In genomic region chr2:234494361-234495075, GRCh38 we compare ENCODE assay signal across 8 cellular contexts. TPM values are rescaled to one million over a fixed set of nuclear protein-coding genes. Genes with fewer than 3 reads are reported as not detected.
DNase-seq lines count a peak whose midpoint lies in the region; ATAC-seq and TF ChIP-seq lines count a peak whose summit lies in the region.

No MANE protein-coding gene starts in this region.

- H3K36me3 ChIP-seq in OCI-LY7 (ENCODE audit: insufficient read depth, low read length) = 0 out of 2 replicates have a peak, but pooled peaks cover 9% of the 10 kb centered on the region
- H3K36me3 ChIP-seq in aorta (ENCODE audit: control insufficient read depth in 1 of 2, insufficient read depth in 2 of 2, low read length in 1 of 2) = no peaks in the 10 kb centered on the region

- 63% methylated on average over 8 of the region's 8 CpGs for WGBS in aorta, 2 donors

- H3K27ac Mint-ChIP-seq in activated naive CD4-positive, alpha-beta T cell treated with anti-CD3 and anti-CD28 coated beads, Interleukin-2, amount 10 ng/mL, durations not matched to agents 7 days and 5 days = peak overlapping the region; percentile 100
- peak overlapping the region; percentile 99 to 100 for H3K27ac Mint-ChIP-seq in effector memory CD8-positive, alpha-beta T cell
- H3K27ac Mint-ChIP-seq in nephron progenitor cell = peak overlapping the region; percentile 96

- H3K9me2 ChIP-seq in OCI-LY7 (ENCODE audit: insufficient read depth, low read length) = no peaks in the 10 kb centered on the region

- BruUV-seq in OCI-LY7 (replicated peaks; lab: Mats Ljungman, UMichigan) = TSS peak; percentile 54

- CTCF ChIA-PET in activated naive CD4-positive, alpha-beta T cell treated with anti-CD3 and anti-CD28 coated beads, Interleukin-2, amount 10 ng/mL, durations not matched to agents 7 days and 5 days (lab: Charles Lee) = interaction anchor here (5.4 kb wide), 1 partner anchor 203 kb away, joined by 70 read pairs; no protein-coding TSS in a partner anchor
- CTCF ChIA-PET in OCI-LY7 (lab: Charles Lee; ENCODE audit: unreplicated experiment) = no interaction called here

- no peak overlapping the region for H2AFZ ChIP-seq in OCI-LY7 (ENCODE audit: low read length)

- H3K27me3 Mint-ChIP-seq in activated naive CD4-positive, alpha-beta T cell treated with anti-CD3 and anti-CD28 coated beads, Interleukin-2, amount 10 ng/mL, durations not matched to agents 7 days and 5 days = peaks cover 6% of the 10 kb centered on the region
- H3K27me3 Mint-ChIP-seq in effector memory CD8-positive, alpha-beta T cell = no peaks in the 10 kb centered on the region
- H3K27me3 Mint-ChIP-seq in nephron progenitor cell (ENCODE audit: low read depth, poor library complexity) = peaks cover 3% of the 10 kb centered on the region

- H3K27ac ChIP-seq in OCI-LY7 (ENCODE audit: low read depth, low read length, poor library complexity, severe bottlenecking) (peak overlapping the region; percentile 51), aorta (ENCODE audit: low read depth in 1 of 2, low read length in 2 of 2) (no peak overlapping the region)

- peak overlapping the region; percentile 88 for H3K4me2 ChIP-seq in OCI-LY7 (ENCODE audit: low read length)

- intact Hi-C loops in OCI-LY7 (cut with micrococcal nuclease; ENCODE audit: unreplicated experiment) (loop anchor here (1.0 to 5.0 kb wide), 2 partner anchors 68 to 637 kb away; no protein-coding TSS in a partner anchor), aorta (cut with DNase I) (loop anchor here in 1 of 2 donors (5.0 to 10.0 kb wide), 3 partner anchors 52 to 520 kb away; no protein-coding TSS in a partner anchor)

- H3K36me3 Mint-ChIP-seq in activated naive CD4-positive, alpha-beta T cell treated with anti-CD3 and anti-CD28 coated beads, Interleukin-2, amount 10 ng/mL, durations not matched to agents 7 days and 5 days = peaks cover 74% of the 10 kb centered on the region
- peaks cover 97% of the 10 kb centered on the region for H3K36me3 Mint-ChIP-seq in effector memory CD8-positive, alpha-beta T cell (ENCODE audit: insufficient read depth)
- peaks cover 41% of the 10 kb centered on the region for H3K36me3 Mint-ChIP-seq in nephron progenitor cell (ENCODE audit: low read depth)

- H3K4me3 ChIP-seq in OCI-LY7 (ENCODE audit: low read depth, low read length, poor library complexity, severe bottlenecking) (peak overlapping the region; percentile 96), aorta (ENCODE audit: low read length in 2 of 2) (no peak overlapping the region)

- no peaks in the 10 kb centered on the region for H3K9me3 ChIP-seq in OCI-LY7 (ENCODE audit: low read length)
- H3K9me3 ChIP-seq in aorta (ENCODE audit: control insufficient read depth, low read length) = no peaks in the 10 kb centered on the region

- DNase-seq in activated naive CD4-positive, alpha-beta T cell treated with anti-CD3 and anti-CD28 coated beads, Interleukin-2, amount 10 ng/mL, durations not matched to agents 7 days and 5 days = peak; percentile 58
- DNase-seq in activated naive CD4-positive, alpha-beta T cell treated with anti-CD3 and anti-CD28 coated beads, Interleukin-2, amount 50 U/mL, for 16 hours = no peak
- peak; percentile 55 for DNase-seq in OCI-LY7 (ENCODE audit: low spot score)
- DNase-seq in effector memory CD8-positive, alpha-beta T cell = peak in 1 of 3 experiments; percentile 36
- DNase-seq in nephron progenitor cell = no peak
- no peak for DNase-seq in omental fat pad (ENCODE audit: low spot score)
- DNase-seq in aorta = no peak

- peak; percentile 18 for ATAC-seq in effector memory CD8-positive, alpha-beta T cell (replicated peaks)
- ATAC-seq in GM19452 (IDR thresholded peaks at IDR 0.05; ENCODE audit: unreplicated experiment) = no peak
- no peak for ATAC-seq in omental fat pad (ENCODE audit: low FRiP score)
- ATAC-seq in aorta (ENCODE audit: low FRiP score) = no peak

- H3K27me3 ChIP-seq in aorta (ENCODE audit: control insufficient read depth in 1 of 2, insufficient read depth in 2 of 2, low read length in 1 of 2) = no peaks in the 10 kb centered on the region

- no peaks in the 10 kb centered on the region for H3K9me3 Mint-ChIP-seq in activated naive CD4-positive, alpha-beta T cell treated with anti-CD3 and anti-CD28 coated beads, Interleukin-2, amount 10 ng/mL, durations not matched to agents 7 days and 5 days
- H3K9me3 Mint-ChIP-seq in effector memory CD8-positive, alpha-beta T cell = no peaks in the 10 kb centered on the region
- no peaks in the 10 kb centered on the region for H3K9me3 Mint-ChIP-seq in nephron progenitor cell

- H3K4me1 ChIP-seq in OCI-LY7 (ENCODE audit: insufficient read depth, low read length, poor library complexity, severe bottlenecking) (peaks cover 46% of the 10 kb centered on the region), aorta (ENCODE audit: control insufficient read depth in 1 of 2, insufficient read depth in 2 of 2, low read length in 2 of 2) (no peaks in the 10 kb centered on the region)

- H3K4me3 Mint-ChIP-seq in activated naive CD4-positive, alpha-beta T cell treated with anti-CD3 and anti-CD28 coated beads, Interleukin-2, amount 10 ng/mL, durations not matched to agents 7 days and 5 days = peak overlapping the region; percentile 90
- peak overlapping the region; percentile 95 to 100 for H3K4me3 Mint-ChIP-seq in effector memory CD8-positive, alpha-beta T cell
- peak overlapping the region; percentile 98 for H3K4me3 Mint-ChIP-seq in nephron progenitor cell

- H3K79me2 ChIP-seq in OCI-LY7 (ENCODE audit: insufficient read depth, low read depth, low read length) = peaks cover 60% of the 10 kb centered on the region

- peaks cover 21% of the 10 kb centered on the region for H4K20me1 ChIP-seq in OCI-LY7 (ENCODE audit: insufficient read depth, low read length)

- TF ChIP-seq CTCF in OCI-LY7 (conservative IDR thresholded peaks at IDR 0.05; ENCODE audit: low read length) (no peak), nephron progenitor cell (IDR thresholded peaks at IDR 0.05) (no peak), omental fat pad (IDR thresholded peaks at IDR 0.05) (no peak)

- H3K4me1 Mint-ChIP-seq in activated naive CD4-positive, alpha-beta T cell treated with anti-CD3 and anti-CD28 coated beads, Interleukin-2, amount 10 ng/mL, durations not matched to agents 7 days and 5 days = peaks cover 36% of the 10 kb centered on the region
- peaks cover 48 to 49% of the 10 kb centered on the region in 2 donors for H3K4me1 Mint-ChIP-seq in effector memory CD8-positive, alpha-beta T cell (ENCODE audit: low read depth in 2 of 2)
- peaks cover 58% of the 10 kb centered on the region for H3K4me1 Mint-ChIP-seq in nephron progenitor cell

- POLR2A ChIA-PET in OCI-LY7 (lab: Charles Lee) = interaction anchor here (1.0 to 5.5 kb wide), 4 partner anchors 40 to 361 kb away, joined by 3 to 60 read pairs (median 4); no protein-coding TSS in a partner anchor

RNA-seq across cellular contexts. Expression of gene ARL4C, which starts 2.4 kb away (rescaled TPM):
- 15.4 and 15.7 TPM in 2 replicates for total RNA-seq in OCI-LY7 (2014; rRNA removed; shearing (Covaris generic))
- 18.9 and 19.6 TPM in 2 replicates for total RNA-seq in OCI-LY7 (2022)
- total RNA-seq in omental fat pad = 10 to 100 TPM; 13.7 to 32.2 (median 19.3) TPM
- 10 to 100 TPM; 10.8 to 12.5 TPM for total RNA-seq in aorta
- 1 to 10 TPM; 6.8 to 7.2 TPM for polyA plus RNA-seq in aorta

Comparison
In these comparisons a context has a peak if more than half of its experiments do, and no peak if none do; other contexts are left out.
1. DNase-seq: peak in activated naive CD4-positive, alpha-beta T cell treated with anti-CD3 and anti-CD28 coated beads, Interleukin-2, amount 10 ng/mL, durations not matched to agents 7 days and 5 days (single experiment) and OCI-LY7 (single experiment); none in activated naive CD4-positive, alpha-beta T cell treated with anti-CD3 and anti-CD28 coated beads, Interleukin-2, amount 50 U/mL, for 16 hours (single experiment), nephron progenitor cell (single experiment), omental fat pad (single experiment) and aorta (0 of 2).
2. Peak in every context shown above with its lines, with median percentiles within 50 percentile points of each other: H3K27ac Mint-ChIP-seq and H3K4me3 Mint-ChIP-seq.